8 cellular contexts compared by ENCODE assay signal in the genomic region with DNA sequence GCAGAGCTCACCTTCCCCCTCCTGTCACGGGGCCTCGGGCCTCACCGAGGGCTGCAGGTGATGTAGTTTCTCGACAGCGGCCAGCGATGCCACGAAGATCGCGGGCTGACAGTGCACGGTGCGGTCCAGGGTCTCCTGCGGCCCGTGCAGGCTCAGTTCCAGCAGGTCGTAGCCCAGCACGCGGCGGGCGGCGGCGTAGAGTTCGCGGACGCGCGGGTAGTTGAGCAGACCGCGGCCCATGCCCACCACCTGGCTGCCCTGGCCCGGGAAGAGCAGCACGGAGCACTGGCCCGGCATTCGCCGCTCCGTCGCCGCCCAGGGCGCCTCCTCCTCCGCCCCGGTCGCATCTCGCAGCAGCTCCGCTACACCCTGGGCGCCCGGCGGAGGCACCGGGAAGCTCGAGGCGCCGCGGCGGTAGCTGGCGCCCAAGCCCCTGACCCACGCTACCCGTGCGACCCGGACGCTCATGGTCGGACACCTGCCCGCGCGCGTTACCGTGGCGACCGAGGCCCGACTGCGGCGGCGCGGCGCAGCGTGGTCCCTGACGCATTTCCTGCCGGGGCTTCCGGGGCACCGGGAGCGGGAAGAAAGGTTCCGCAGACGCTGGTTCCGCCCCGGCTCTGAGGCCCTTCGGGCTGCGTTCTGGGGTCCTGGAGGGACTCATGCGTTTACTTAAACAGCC. TPM values are rescaled to one million over a fixed set of nuclear protein-coding genes. Genes with fewer than 3 reads are reported as not detected.
DNase-seq lines count a peak whose midpoint lies in the region; ATAC-seq and TF ChIP-seq lines count a peak whose summit lies in the region.

Gene MCAT, minus strand, starts transcription at position 518 of the 682 bp plus-strand sequence. Its CDS starts 50 bp downstream, at position 468.

- TF ChIP-seq POLR2A in prostate gland (IDR thresholded peaks at IDR 0.05) = peak; percentile 57

- CTCF ChIA-PET in GM10248 (lab: Yijun Ruan, JAX) = no interaction called here

- intact Hi-C loops in left ventricle myocardium inferior (cut with micrococcal nuclease) = no loop called here
- intact Hi-C loops in prostate gland (cut with DNase I) = no loop called here
- intact Hi-C loops in upper lobe of right lung (cut with DNase I) = no loop called here

- H3K9me3 ChIP-seq in T-helper 17 cell (ENCODE audit: control insufficient read depth, low read length, poor library complexity, severe bottlenecking) (no peaks in the 10 kb centered on the region), left ventricle myocardium inferior (replicated peaks) (no peaks in the 10 kb centered on the region), prostate gland (no peaks in the 10 kb centered on the region), upper lobe of right lung (no peaks in the 10 kb centered on the region)

- peaks cover 2% of the 10 kb centered on the region for H3K36me3 Mint-ChIP-seq in T-helper 17 cell (ENCODE audit: low read depth)

- peak within 1 kb of the TSS; percentile 92 for H3K4me3 ChIP-seq in HFF-Myc (replicated peaks; ENCODE audit: low read depth, low read length)
- H3K4me3 ChIP-seq in left ventricle myocardium inferior = peak within 1 kb of the TSS; percentile 99
- H3K4me3 ChIP-seq in prostate gland = peak within 1 kb of the TSS; percentile 79 to 95
- H3K4me3 ChIP-seq in upper lobe of right lung = peak within 1 kb of the TSS; percentile 71

- ATAC-seq in T-helper 17 cell = peak; percentile 89
- ATAC-seq in upper lobe of right lung = peak; percentile 94

- H3K4me1 Mint-ChIP-seq in T-helper 17 cell = peaks cover 12% of the 10 kb centered on the region

- TF ChIP-seq CTCF in GM10248 (IDR thresholded peaks at IDR 0.05; ENCODE audit: control extremely low read depth, extremely low read depth, low read depth, missing control alignments) (no peak), HFF-Myc (IDR thresholded peaks at IDR 0.05; ENCODE audit: low read depth, low read length, missing control alignments) (no peak), left ventricle myocardium inferior (IDR thresholded peaks at IDR 0.05; ENCODE audit: borderline replicate concordance) (no peak), prostate gland (IDR thresholded peaks at IDR 0.05) (peak in 2 of 4 experiments; percentile 14 to 22), upper lobe of right lung (IDR thresholded peaks at IDR 0.05) (no peak)

- POLR2A ChIA-PET in GM10248 (lab: Yijun Ruan, JAX) = no interaction called here

- H3K36me3 ChIP-seq in left ventricle myocardium inferior = peaks cover 31% of the 10 kb centered on the region
- peaks cover 0 to 8% of the 10 kb centered on the region in 2 donors for H3K36me3 ChIP-seq in prostate gland
- peaks cover 22% of the 10 kb centered on the region for H3K36me3 ChIP-seq in upper lobe of right lung

- H3K27me3 ChIP-seq in left ventricle myocardium inferior (ENCODE audit: low read depth) = no peaks in the 10 kb centered on the region
- H3K27me3 ChIP-seq in prostate gland (replicated peaks; ENCODE audit: insufficient read depth) = no peaks in the 10 kb centered on the region
- H3K27me3 ChIP-seq in upper lobe of right lung = no peaks in the 10 kb centered on the region

- H3K27ac Mint-ChIP-seq in T-helper 17 cell = peak within 1 kb of the TSS; percentile 93

- H3K27me3 Mint-ChIP-seq in T-helper 17 cell = no peaks in the 10 kb centered on the region

- peak within 1 kb of the TSS; percentile 92 for H3K4me3 Mint-ChIP-seq in T-helper 17 cell

- peaks cover 28% of the 10 kb centered on the region for H3K4me1 ChIP-seq in left ventricle myocardium inferior
- H3K4me1 ChIP-seq in prostate gland (replicated peaks) = peaks cover 22% of the 10 kb centered on the region
- H3K4me1 ChIP-seq in upper lobe of right lung = peaks cover 12% of the 10 kb centered on the region

- WGBS in prostate gland = under 1% methylated on average over 58 of the region's 83 CpGs

- DNase-seq in GM10248 (ENCODE audit: extremely low spot score) = peak; percentile 94
- no peak for DNase-seq in HFF-Myc (ENCODE audit: extremely low read depth, low read depth)
- DNase-seq in NCI-H1105 treated with DMSO at 0.1 percent for 48 hours (lab: John Stamatoyannopoulos, UW) = peak; percentile 71
- peak; percentile 70 to 75 (median 72) for DNase-seq in T-helper 17 cell
- peak; percentile 32 for DNase-seq in amniotic stem cell (lab: John Stamatoyannopoulos, UW)
- peak; percentile 86 for DNase-seq in left ventricle myocardium inferior
- DNase-seq in prostate gland (ENCODE audit: low spot score) = peak; percentile 75
- peak; percentile 93 for DNase-seq in upper lobe of right lung

- H3K27ac ChIP-seq in left ventricle myocardium inferior (replicated peaks) (peak within 1 kb of the TSS; percentile 78), prostate gland (peak within 1 kb of the TSS; percentile 77 to 82), upper lobe of right lung (peak within 1 kb of the TSS; percentile 63)

RNA-seq across cellular contexts. Expression of gene MCAT, which starts in this region (rescaled TPM):
- total RNA-seq in T-helper 17 cell (10 to 100 TPM; 16.5 to 19.2 TPM), left ventricle myocardium inferior (16.4 TPM), prostate gland (10 to 100 TPM; 39.1 to 39.9 TPM), upper lobe of right lung (12.1 TPM)
